In the genomic region with DNA sequence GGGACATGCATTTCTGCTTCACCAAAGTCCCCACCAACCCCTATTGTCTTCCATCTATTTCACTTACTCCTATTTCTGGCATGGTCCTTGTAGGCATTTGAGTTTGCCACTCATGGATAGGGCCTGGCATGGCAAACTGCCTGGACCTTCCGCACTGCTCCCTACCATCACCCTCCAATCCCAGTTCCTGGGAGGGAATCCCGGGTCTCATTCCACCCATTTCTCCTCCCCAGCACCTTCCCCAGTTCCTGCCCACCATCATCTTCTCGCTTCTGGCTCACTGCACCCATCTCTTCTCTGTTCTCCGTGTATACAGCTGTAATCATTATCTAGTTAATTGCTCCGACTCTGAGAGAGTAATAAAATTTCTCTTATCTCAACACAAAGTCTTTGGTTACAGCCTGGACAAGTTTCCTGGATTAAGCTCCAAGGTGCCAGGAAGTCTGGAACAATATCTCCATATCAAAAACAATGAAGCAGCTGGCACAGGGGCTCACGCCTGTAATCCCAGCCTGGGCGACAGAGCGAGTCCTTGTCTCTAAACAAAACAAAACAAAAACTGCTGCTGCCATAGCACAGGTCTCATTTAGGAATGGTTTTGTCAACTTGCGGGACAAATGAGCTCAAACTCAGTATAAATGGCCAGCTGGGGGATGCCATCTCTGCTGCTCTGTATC, we compare ENCODE assay signal across 9 cellular contexts. TPM values are rescaled to one million over a fixed set of nuclear protein-coding genes. Genes with fewer than 3 reads are reported as not detected.
A peak's percentile ranks its signal among the peaks of the same experiment; 100 is the strongest.
DNase-seq lines count a peak whose midpoint lies in the region; ATAC-seq and TF ChIP-seq lines count a peak whose summit lies in the region.
"Had no signal": no experiment of that assay in that cellular context is flagged by ENCODE, and none has a peak within 500 bp of the region (broad histone marks: within the 10 kb centered on the region; RNA-seq: fewer than 3 reads in every experiment).

No MANE protein-coding gene starts in this region.

- intact Hi-C loops in heart right ventricle (cut with DNase I), result loop anchor here in 2 of 10 donors (1.0 to 5.0 kb wide), 2 partner anchors 29 to 107 kb away; partner anchors contain the start of gene CAPNS1 (in 1 of the 2)
- intact Hi-C loops in lower leg skin (cut with DNase I; ENCODE audit: low total_unique reads), result loop anchor here (5.0 kb wide), 1 partner anchor 47 kb away; no protein-coding TSS in a partner anchor

- no peak for TF ChIP-seq CTCF in heart right ventricle (IDR thresholded peaks at IDR 0.05)
- no peak for TF ChIP-seq CTCF in thoracic aorta (IDR thresholded peaks at IDR 0.05)
- TF ChIP-seq CTCF in lower leg skin (IDR thresholded peaks at IDR 0.05), result no peak

- H3K9me3 ChIP-seq in heart right ventricle, result no peaks in the 10 kb centered on the region
- no peaks in the 10 kb centered on the region for H3K9me3 ChIP-seq in thoracic aorta

- peak overlapping the region in 1 of 10 donors; percentile 1 for H3K4me3 ChIP-seq in heart right ventricle
- H3K4me3 ChIP-seq in thoracic aorta, result peak overlapping the region; percentile 5
- no peak overlapping the region for H3K4me3 ChIP-seq in lower leg skin (ENCODE audit: low read depth, poor library complexity, severe bottlenecking)

- H3K27ac ChIP-seq in heart right ventricle (peak overlapping the region; percentile 60 to 89 (median 74)), thoracic aorta (peak overlapping the region; percentile 64 to 84)

- ATAC-seq in heart right ventricle (peak; percentile 41 to 79 (median 57)), thoracic aorta (ENCODE audit: insufficient number of reproducible peaks, low FRiP score, low read depth) (peak; percentile 36), HG02938 (IDR thresholded peaks at IDR 0.05; ENCODE audit: unreplicated experiment) (no peak)

- no peak for TF ChIP-seq POLR2A in lower leg skin (IDR thresholded peaks at IDR 0.05)

- DNase-seq in NCI-H1092 (lab: John Stamatoyannopoulos, UW) (peak; percentile 44), NCI-H82 (lab: John Stamatoyannopoulos, UW) (peak; percentile 97), heart right ventricle (peak; percentile 18 to 37), thoracic aorta (ENCODE audit: low spot score) (no peak), lower leg skin (ENCODE audit: low spot score in 2 of 2) (no peak), HCEC 1CT (no peak), ecto neural progenitor cell (ENCODE audit: low spot score) (no peak)
- DNase-seq: stimulated activated CD4-positive, alpha-beta T cell treated with anti-CD3 and anti-CD28 coated beads, Interleukin-1b, Interleukin-23, amount 100 ng/mL, for 48 hours had no signal

- H3K36me3 ChIP-seq in heart right ventricle, result peaks cover 0 to 30% (median 0%) of the 10 kb centered on the region in 9 donors
- no peaks in the 10 kb centered on the region for H3K36me3 ChIP-seq in thoracic aorta

- WGBS in heart right ventricle, 2 donors, result 28 to 36% methylated on average over 9 of the region's 9 CpGs
- 33 to 38% methylated on average over 9 of the region's 9 CpGs for WGBS in lower leg skin, 2 donors

- H3K4me1 ChIP-seq in heart right ventricle (peaks cover 0 to 28% (median 19%) of the 10 kb centered on the region in 9 donors), thoracic aorta (ENCODE audit: control insufficient read depth in 1 of 2, low read depth in 2 of 2) (peaks cover 0 to 16% of the 10 kb centered on the region in 2 donors)

- H3K27me3 ChIP-seq in heart right ventricle, result no peaks in the 10 kb centered on the region
- no peaks in the 10 kb centered on the region for H3K27me3 ChIP-seq in thoracic aorta (replicated peaks; ENCODE audit: insufficient read depth)

RNA-seq across cellular contexts. Expression of gene COX7A1, which starts 17.0 kb away (rescaled TPM):
- total RNA-seq in heart right ventricle (1,000 to 10,000 TPM; 1,564 to 3,571 (median 2,793) TPM), thoracic aorta (10 to 100 TPM in 1 of 2 donors, 1 to 10 TPM in 1; 6.3 to 41.0 TPM), lower leg skin (10 to 100 TPM in 1 of 4 donors, 1 to 10 TPM in 3; 1.1 to 12.9 (median 6.3) TPM)
- polyA plus RNA-seq in heart right ventricle, result 1,000 to 10,000 TPM in 1 of 2 donors, 100 to 1,000 TPM in 1; 850 to 2,441 TPM

RNA-seq across cellular contexts. Expression of gene CAPNS1, which starts 29.4 kb away (rescaled TPM):
- total RNA-seq in heart right ventricle (1,000 to 10,000 TPM in 1 of 10 donors, 100 to 1,000 TPM in 9; 800 to 1,095 (median 894) TPM), thoracic aorta (100 to 1,000 TPM; 161 to 220 TPM), lower leg skin (100 to 1,000 TPM in 1 of 4 donors, 10 to 100 TPM in 3; 33.3 to 125 (median 83.2) TPM)
- polyA plus RNA-seq in heart right ventricle, result 1,000 to 10,000 TPM in 1 of 2 donors, 100 to 1,000 TPM in 1; 745 to 1,027 TPM

RNA-seq across cellular contexts. Expression of gene ZNF565, which starts 45.2 kb away (rescaled TPM):
- total RNA-seq in heart right ventricle (1 to 10 TPM; 2.6 to 5.1 (median 3.6) TPM), thoracic aorta (1 to 10 TPM; 1.9 to 6.6 TPM), lower leg skin (1 to 10 TPM; 1.4 to 4.5 (median 3.7) TPM)
- polyA plus RNA-seq in heart right ventricle, result 1 to 10 TPM; 2.2 to 3.3 TPM

RNA-seq across cellular contexts. Expression of gene ZNF146, which starts 45.7 kb away (rescaled TPM):
- total RNA-seq in heart right ventricle (10 to 100 TPM; 25.7 to 42.1 (median 32.6) TPM), thoracic aorta (10 to 100 TPM; 37.8 to 71.1 TPM), lower leg skin (10 to 100 TPM; 55.8 to 78.6 (median 66.5) TPM)
- polyA plus RNA-seq in heart right ventricle, result 10 to 100 TPM; 20.1 to 27.3 TPM

RNA-seq across cellular contexts. Expression of gene TBCB, which starts 54.0 kb away (rescaled TPM):
- total RNA-seq in heart right ventricle, result 100 to 1,000 TPM in 4 of 10 donors, 10 to 100 TPM in 6; 73.0 to 134 (median 97.3) TPM
- polyA plus RNA-seq in heart right ventricle, result 100 to 1,000 TPM; 142 to 193 TPM
- 100 to 1,000 TPM; 158 to 260 TPM for total RNA-seq in thoracic aorta
- total RNA-seq in lower leg skin, result 100 to 1,000 TPM in 2 of 4 donors, 10 to 100 TPM in 2; 60.8 to 113 (median 94.5) TPM

Comparison
In these comparisons a context has a peak if more than half of its experiments do, and no peak if none do; other contexts are left out.
1. DNase-seq: peak in NCI-H1092 (single experiment), NCI-H82 (single experiment) and heart right ventricle (2 of 2); none in thoracic aorta (single experiment), lower leg skin (0 of 2), HCEC 1CT (single experiment) and ecto neural progenitor cell (single experiment).
2. RNA of gene COX7A1, which starts 17.0 kb away (total RNA-seq): 1,564 to 3,571 TPM in heart right ventricle; 6.3 to 41.0 TPM in thoracic aorta and 1.1 to 12.9 TPM in lower leg skin; every median in the first group is over 10 times any median in the second.